Comparison of ENCODE assay signal across 25 cellular contexts in genomic region chrX:48530736-48531135, GRCh38. TPM values are rescaled to one million over a fixed set of nuclear protein-coding genes. Genes with fewer than 3 reads are reported as not detected.
DNase-seq lines count a peak whose midpoint lies in the region; TF ChIP-seq lines count a peak whose summit lies in the region.
"Had no signal": no experiment of that assay in that cellular context is flagged by ENCODE, and none has a peak within 500 bp of the region (broad histone marks: within the 10 kb centered on the region; RNA-seq: fewer than 3 reads in every experiment).

No MANE protein-coding gene starts in this region.

- CTCF ChIA-PET in MCF 10A (lab: Yijun Ruan, JAX), result interaction anchor here (0.6 kb wide), 1 partner anchor 57 kb away, joined by 4 read pairs; no protein-coding TSS in a partner anchor
- CTCF ChIA-PET in CD8-positive, alpha-beta memory T cell (lab: Charles Lee), result no interaction called here

- POLR2A ChIA-PET in MCF 10A (lab: Yijun Ruan, JAX), result interaction anchor here (0.6 to 3.1 kb wide), 6 partner anchors 9 to 44 kb away, joined by 3 to 14 read pairs (median 7); partner anchors contain the start of genes EBP, RBM3 and TBC1D25
- POLR2A ChIA-PET in CD8-positive, alpha-beta memory T cell (lab: Charles Lee), result no interaction called here

- no TSS peak for BruUV-seq in MCF 10A (replicated peaks; lab: Mats Ljungman, UMichigan)

- H3K4me1 Mint-ChIP-seq in MCF 10A (ENCODE audit: insufficient read depth, unreplicated experiment), result peaks cover 15% of the 10 kb centered on the region
- peaks cover 24 to 30% of the 10 kb centered on the region in 2 donors for H3K4me1 Mint-ChIP-seq in immature natural killer cell
- peaks cover 9 to 16% (median 15%) of the 10 kb centered on the region in 3 donors for H3K4me1 Mint-ChIP-seq in CD8-positive, alpha-beta memory T cell
- H3K4me1 Mint-ChIP-seq: WTC11 had no signal

- H3K27me3 Mint-ChIP-seq in MCF 10A (ENCODE audit: insufficient read depth, unreplicated experiment), result no peaks in the 10 kb centered on the region
- peaks cover 0 to 3% (median 0%) of the 10 kb centered on the region in 3 donors for H3K27me3 Mint-ChIP-seq in immature natural killer cell (ENCODE audit: low read depth in 3 of 3)
- no peaks in the 10 kb centered on the region for H3K27me3 Mint-ChIP-seq in CD8-positive, alpha-beta memory T cell
- H3K27me3 Mint-ChIP-seq: activated T-helper 17 cell treated with anti-CD3 and anti-CD28 coated beads, Interleukin-2, amount 50 U/mL, for 72 hours; CD4-positive, alpha-beta memory T cell; central memory CD8-positive, alpha-beta T cell; effector memory CD8-positive, alpha-beta T cell had no signal

- no peak overlapping the region for H3K4me3 ChIP-seq in breast epithelium
- H3K4me3 ChIP-seq in vagina, result no peak overlapping the region
- no peak overlapping the region for H3K4me3 ChIP-seq in CD8-positive, alpha-beta memory T cell (ENCODE audit: low read length)
- H3K4me3 ChIP-seq: MG63, mucosa of descending colon, upper lobe of left lung had no signal

- DNase-seq in MCF 10A (ENCODE audit: unreplicated experiment) (no peak), breast epithelium (ENCODE audit: low spot score in 2 of 2) (no peak), astrocyte of the hippocampus (ENCODE audit: low read depth, low spot score) (peak; percentile 11), immature natural killer cell (no peak), vagina (ENCODE audit: extremely low spot score in 2 of 2) (no peak), DMS153 (lab: John Stamatoyannopoulos, UW) (no peak), activated gamma-delta T cell treated with Interleukin-2 at 50 U/mL for 16 hours (no peak)
- no peak for DNase-seq in CD8-positive, alpha-beta memory T cell
- DNase-seq: activated CD8-positive, alpha-beta memory T cell treated with anti-CD3 and anti-CD28 coated beads for 24 hours; CD4-positive, alpha-beta memory T cell; DMS79 treated with DMSO at 0.1 percent for 48 hours; effector memory CD8-positive, alpha-beta T cell; MG63; mucosa of descending colon; NCI-H1930; retina; SIG-M5; stimulated activated CD4-positive, alpha-beta T cell treated with anti-CD3 and anti-CD28 coated beads, Interleukin-15, amount 100 ng/mL, for 24 hours; stimulated activated naive CD8-positive, alpha-beta T cell treated with anti-CD3 and anti-CD28 coated beads, Interleukin-15, Interleukin-2, amounts not matched to agents 100 U/mL and 50 U/mL, for 24 hours; T-helper 2 cell; upper lobe of left lung had no signal

- TF ChIP-seq CTCF in MCF 10A (IDR thresholded peaks at IDR 0.05; ENCODE audit: unreplicated experiment) (no peak), breast epithelium (IDR thresholded peaks at IDR 0.05) (no peak), vagina (IDR thresholded peaks at IDR 0.05) (no peak)

- H3K9me3 Mint-ChIP-seq in MCF 10A (ENCODE audit: unreplicated experiment), result peaks cover 16% of the 10 kb centered on the region
- no peaks in the 10 kb centered on the region for H3K9me3 Mint-ChIP-seq in immature natural killer cell
- H3K9me3 Mint-ChIP-seq in CD8-positive, alpha-beta memory T cell, result no peaks in the 10 kb centered on the region
- H3K9me3 Mint-ChIP-seq: CD4-positive, alpha-beta memory T cell; central memory CD8-positive, alpha-beta T cell; effector memory CD8-positive, alpha-beta T cell; WTC11 had no signal

- peak overlapping the region; percentile 95 for H3K27ac Mint-ChIP-seq in MCF 10A (ENCODE audit: low read depth, unreplicated experiment)
- H3K27ac Mint-ChIP-seq in immature natural killer cell, result peak overlapping the region; percentile 36 to 97 (median 61)
- H3K27ac Mint-ChIP-seq in CD8-positive, alpha-beta memory T cell, result no peak overlapping the region
- H3K27ac Mint-ChIP-seq: WTC11 had no signal

- H3K27me3 ChIP-seq in breast epithelium (peaks cover 0 to 13% of the 10 kb centered on the region in 2 donors), vagina (no peaks in the 10 kb centered on the region)
- H3K27me3 ChIP-seq in CD8-positive, alpha-beta memory T cell (ENCODE audit: insufficient read depth, low read length, poor library complexity, severe bottlenecking), result no peaks in the 10 kb centered on the region
- H3K27me3 ChIP-seq: MG63, neutrophil, upper lobe of left lung had no signal

- TF ChIP-seq POLR2A in breast epithelium (IDR thresholded peaks at IDR 0.05) (no peak), vagina (IDR thresholded peaks at IDR 0.05) (no peak)

- H3K4me3 Mint-ChIP-seq in MCF 10A (ENCODE audit: unreplicated experiment) (no peak overlapping the region), immature natural killer cell (no peak overlapping the region)
- no peak overlapping the region for H3K4me3 Mint-ChIP-seq in CD8-positive, alpha-beta memory T cell
- H3K4me3 Mint-ChIP-seq: CD4-positive, alpha-beta memory T cell; central memory CD8-positive, alpha-beta T cell; WTC11 had no signal

- intact Hi-C loops in MCF 10A (cut with micrococcal nuclease) (loop anchor here (2.0 kb wide), 1 partner anchor 44 kb away; the partner anchor contains the start of gene RBM3), breast epithelium (cut with DNase I; ENCODE audit: low total_unique reads) (no loop called here), vagina (cut with DNase I) (no loop called here)

- H3K4me1 ChIP-seq in breast epithelium (no peaks in the 10 kb centered on the region), vagina (no peaks in the 10 kb centered on the region)
- H3K4me1 ChIP-seq in CD8-positive, alpha-beta memory T cell (ENCODE audit: insufficient read depth, low read length), result peaks cover 11% of the 10 kb centered on the region
- H3K4me1 ChIP-seq: upper lobe of left lung had no signal

- H3K36me3 Mint-ChIP-seq in MCF 10A (ENCODE audit: insufficient read depth, unreplicated experiment) (peaks cover 18% of the 10 kb centered on the region), immature natural killer cell (peaks cover 8 to 11% (median 11%) of the 10 kb centered on the region in 3 donors)
- peaks cover 7 to 27% (median 8%) of the 10 kb centered on the region in 3 donors for H3K36me3 Mint-ChIP-seq in CD8-positive, alpha-beta memory T cell

- no peaks in the 10 kb centered on the region for H3K9me3 ChIP-seq in breast epithelium
- H3K9me3 ChIP-seq in vagina, result no peaks in the 10 kb centered on the region
- no peaks in the 10 kb centered on the region for H3K9me3 ChIP-seq in CD8-positive, alpha-beta memory T cell (ENCODE audit: low read length)
- H3K9me3 ChIP-seq: MG63, mucosa of descending colon, neutrophil, upper lobe of left lung had no signal

- H3K36me3 ChIP-seq in breast epithelium (no peaks in the 10 kb centered on the region), vagina (peaks cover 0 to 6% of the 10 kb centered on the region in 2 donors)
- H3K36me3 ChIP-seq in CD8-positive, alpha-beta memory T cell (ENCODE audit: insufficient read depth, low read length), result no peaks in the 10 kb centered on the region
- H3K36me3 ChIP-seq: neutrophil had no signal

- H3K27ac ChIP-seq in breast epithelium (no peak overlapping the region), vagina (peak overlapping the region; percentile 75)
- H3K27ac ChIP-seq in CD8-positive, alpha-beta memory T cell (ENCODE audit: low read depth, low read length), result no peak overlapping the region

RNA-seq across cellular contexts. Expression of gene TBC1D25, which starts 8.8 kb away (rescaled TPM):
- total RNA-seq in MCF 10A (2022), result 14.4 and 18.2 TPM in 2 replicates
- 10 to 100 TPM; 11.3 to 13.0 (median 12.5) TPM for total RNA-seq in breast epithelium
- polyA plus RNA-seq in immature natural killer cell, result 10 to 100 TPM; 20.0 to 34.9 (median 30.6) TPM
- 13.8 TPM for total RNA-seq in vagina
- total RNA-seq in CD8-positive, alpha-beta memory T cell, result 10 to 100 TPM; 14.0 to 15.2 TPM
- polyA plus RNA-seq in CD8-positive, alpha-beta memory T cell, result 21.5 TPM

RNA-seq across cellular contexts. Expression of gene EBP, which starts 9.1 kb away (rescaled TPM):
- total RNA-seq in MCF 10A (2022) (66.9 and 102 TPM in 2 replicates), breast epithelium (10 to 100 TPM; 20.3 to 22.0 (median 20.6) TPM), vagina (55.2 TPM)
- polyA plus RNA-seq in immature natural killer cell, result 100 to 1,000 TPM; 184 to 314 (median 233) TPM
- 100 to 1,000 TPM; 150 to 153 TPM for total RNA-seq in CD8-positive, alpha-beta memory T cell
- polyA plus RNA-seq in CD8-positive, alpha-beta memory T cell, result 109 TPM

RNA-seq across cellular contexts. Expression of gene PORCN, which starts 21.9 kb away (rescaled TPM):
- total RNA-seq in MCF 10A (2022) (29.2 and 39.0 TPM in 2 replicates), breast epithelium (10 to 100 TPM; 12.1 to 22.1 (median 17.0) TPM), vagina (15.7 TPM)
- polyA plus RNA-seq in immature natural killer cell, result 10 to 100 TPM; 13.1 to 29.8 (median 18.1) TPM
- 10 to 100 TPM; 12.8 to 13.5 TPM for total RNA-seq in CD8-positive, alpha-beta memory T cell
- polyA plus RNA-seq in CD8-positive, alpha-beta memory T cell, result 17.8 TPM

RNA-seq across cellular contexts. Expression of gene RBM3, which starts 43.5 kb away (rescaled TPM):
- total RNA-seq in MCF 10A (2022) (318 and 354 TPM in 2 replicates), breast epithelium (100 to 1,000 TPM; 152 to 328 (median 213) TPM), vagina (148 TPM)
- 100 to 1,000 TPM; 251 to 286 (median 252) TPM for polyA plus RNA-seq in immature natural killer cell
- 100 to 1,000 TPM; 245 to 255 TPM for total RNA-seq in CD8-positive, alpha-beta memory T cell
- 272 TPM for polyA plus RNA-seq in CD8-positive, alpha-beta memory T cell

RNA-seq across cellular contexts. Expression of gene FTSJ1, which starts 54.7 kb away (rescaled TPM):
- total RNA-seq in MCF 10A (2022), result 92.5 and 107 TPM in 2 replicates
- total RNA-seq in breast epithelium, result 10 to 100 TPM; 31.8 to 55.4 (median 34.8) TPM
- 100 to 1,000 TPM in 1 of 3 donors, 10 to 100 TPM in 2; 73.5 to 115 (median 85.0) TPM for polyA plus RNA-seq in immature natural killer cell
- 31.7 TPM for total RNA-seq in vagina
- 100 to 1,000 TPM; 105 to 107 TPM for total RNA-seq in CD8-positive, alpha-beta memory T cell
- 69.4 TPM for polyA plus RNA-seq in CD8-positive, alpha-beta memory T cell

Comparison
In these comparisons a context has a peak if more than half of its experiments do, and no peak if none do; other contexts are left out.
1. H3K27ac Mint-ChIP-seq: peak in MCF 10A (single experiment) and immature natural killer cell (6 of 6); none in CD8-positive, alpha-beta memory T cell (0 of 8).